16 cellular contexts compared by ENCODE assay signal in the genomic region with DNA sequence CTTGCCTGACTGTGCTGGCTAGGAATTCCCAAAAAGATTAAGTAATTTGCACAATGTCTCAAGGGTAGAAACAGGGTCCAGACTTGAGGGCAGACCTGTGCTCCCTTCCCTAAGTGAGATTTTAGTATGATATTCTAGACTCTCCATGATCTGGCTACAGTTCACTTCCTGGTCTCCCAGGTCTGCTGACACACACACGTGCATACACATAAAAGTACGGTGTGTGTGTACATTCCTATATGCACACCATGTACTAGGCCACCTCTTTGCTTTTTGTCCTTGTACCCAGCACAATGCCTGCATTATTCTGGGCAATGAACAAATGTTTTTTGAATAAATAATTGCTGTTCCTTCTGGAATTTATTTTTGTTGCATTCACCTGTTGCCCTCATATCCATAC.
A peak's percentile ranks its signal among the peaks of the same experiment; 100 is the strongest.
DNase-seq lines count a peak whose midpoint lies in the region; ATAC-seq and TF ChIP-seq lines count a peak whose summit lies in the region.
"Had no signal": no experiment of that assay in that cellular context is flagged by ENCODE, and none has a peak within 500 bp of the region (broad histone marks: within the 10 kb centered on the region; RNA-seq: fewer than 3 reads in every experiment).

No MANE protein-coding gene starts in this region.

- H3K4me1 ChIP-seq in breast epithelium, result no peaks in the 10 kb centered on the region

- no peaks in the 10 kb centered on the region for H3K9me3 ChIP-seq in breast epithelium
- H3K9me3 ChIP-seq: BLaER1 treated with 17β-estradiol and CSF1 and Interleukin-3, amounts not matched to agents 10 nM and 100 nM had no signal

- H3K36me3 Mint-ChIP-seq in MCF 10A (ENCODE audit: insufficient read depth, unreplicated experiment), result peaks cover 49% of the 10 kb centered on the region
- H3K36me3 Mint-ChIP-seq: CD8-positive, alpha-beta T cell; IgD-negative memory B cell had no signal

- CTCF ChIA-PET in MCF 10A (lab: Yijun Ruan, JAX), result interaction anchor here (1.7 kb wide), 1 partner anchor 194 kb away, joined by 7 read pairs; no protein-coding TSS in a partner anchor

- H3K27ac ChIP-seq in breast epithelium, result no peak overlapping the region
- H3K27ac ChIP-seq: BLaER1 treated with 17β-estradiol and CSF1 and Interleukin-3, amounts not matched to agents 10 nM and 100 nM had no signal

- no peaks in the 10 kb centered on the region for H3K36me3 ChIP-seq in breast epithelium
- H3K36me3 ChIP-seq: BLaER1 treated with 17β-estradiol and CSF1 and Interleukin-3, amounts not matched to agents 10 nM and 100 nM had no signal

- no peak for DNase-seq in MCF 10A (ENCODE audit: unreplicated experiment)
- no peak for DNase-seq in breast epithelium (ENCODE audit: low spot score in 2 of 2)
- peak; percentile 49 for DNase-seq in LNCaP clone FGC (ENCODE audit: low read depth)
- DNase-seq in left colon, result no peak
- no peak for DNase-seq in NCI-H2107 treated with DMSO at 0.1 percent for 48 hours (lab: John Stamatoyannopoulos, UW; ENCODE audit: unreplicated experiment)
- no peak for DNase-seq in germinal center (ENCODE audit: low spot score)
- no peak for DNase-seq in T1000 (lab: John Stamatoyannopoulos, UW)
- DNase-seq: Calu3; CD8-positive, alpha-beta T cell; DMS79; GDM1 had no signal

- TF ChIP-seq CTCF in MCF 10A (IDR thresholded peaks at IDR 0.05; ENCODE audit: unreplicated experiment) (no peak), breast epithelium (IDR thresholded peaks at IDR 0.05) (no peak), LNCaP clone FGC (IDR thresholded peaks at IDR 0.05; ENCODE audit: control insufficient read depth, extremely low read depth, insufficient read depth) (no peak)

- H3K4me1 Mint-ChIP-seq in MCF 10A (ENCODE audit: insufficient read depth, unreplicated experiment), result peaks cover 6% of the 10 kb centered on the region
- H3K4me1 Mint-ChIP-seq: B cell, IgD-negative memory B cell had no signal

- H3K9me3 Mint-ChIP-seq in MCF 10A (ENCODE audit: unreplicated experiment), result no peaks in the 10 kb centered on the region
- H3K9me3 Mint-ChIP-seq: GM23338, IgD-negative memory B cell had no signal

- H3K27me3 Mint-ChIP-seq in MCF 10A (ENCODE audit: insufficient read depth, unreplicated experiment), result no peaks in the 10 kb centered on the region

- H3K4me3 ChIP-seq in breast epithelium (no peak overlapping the region), LNCaP clone FGC (ENCODE audit: low read depth, low read length) (no peak overlapping the region)
- H3K4me3 ChIP-seq: BLaER1 treated with 17β-estradiol and CSF1 and Interleukin-3, amounts not matched to agents 10 nM and 100 nM; GM23338 had no signal

- H3K27ac Mint-ChIP-seq in MCF 10A (ENCODE audit: low read depth, unreplicated experiment), result peak overlapping the region; percentile 55
- H3K27ac Mint-ChIP-seq: B cell; CD8-positive, alpha-beta T cell; GM23338; IgD-negative memory B cell had no signal

- peak; percentile 67 for ATAC-seq in left colon
- ATAC-seq: CD8-positive, alpha-beta T cell; GM23338; HCT116 had no signal

- POLR2A ChIA-PET in MCF 10A (lab: Yijun Ruan, JAX), result interaction anchor here (1.1 to 1.4 kb wide), 2 partner anchors 26 to 82 kb away, joined by 4 read pairs; no protein-coding TSS in a partner anchor

- H3K27me3 ChIP-seq in breast epithelium, result no peaks in the 10 kb centered on the region
- H3K27me3 ChIP-seq: BLaER1 treated with 17β-estradiol and CSF1 and Interleukin-3, amounts not matched to agents 10 nM and 100 nM had no signal

- BruUV-seq in MCF 10A (replicated peaks; lab: Mats Ljungman, UMichigan), result no TSS peak

- no peak for TF ChIP-seq POLR2A in breast epithelium (IDR thresholded peaks at IDR 0.05)

- no peak overlapping the region for H3K4me3 Mint-ChIP-seq in MCF 10A (ENCODE audit: unreplicated experiment)
- H3K4me3 Mint-ChIP-seq: B cell; CD8-positive, alpha-beta T cell; GM23338; IgD-negative memory B cell had no signal

- intact Hi-C loops in MCF 10A (cut with micrococcal nuclease), result no loop called here
- intact Hi-C loops in breast epithelium (cut with DNase I; ENCODE audit: low total_unique reads), result no loop called here
- intact Hi-C loops in left colon (cut with DNase I, micrococcal nuclease), result no loop called here
